Comparison of ENCODE assay signal across 24 cellular contexts in the genomic region with DNA sequence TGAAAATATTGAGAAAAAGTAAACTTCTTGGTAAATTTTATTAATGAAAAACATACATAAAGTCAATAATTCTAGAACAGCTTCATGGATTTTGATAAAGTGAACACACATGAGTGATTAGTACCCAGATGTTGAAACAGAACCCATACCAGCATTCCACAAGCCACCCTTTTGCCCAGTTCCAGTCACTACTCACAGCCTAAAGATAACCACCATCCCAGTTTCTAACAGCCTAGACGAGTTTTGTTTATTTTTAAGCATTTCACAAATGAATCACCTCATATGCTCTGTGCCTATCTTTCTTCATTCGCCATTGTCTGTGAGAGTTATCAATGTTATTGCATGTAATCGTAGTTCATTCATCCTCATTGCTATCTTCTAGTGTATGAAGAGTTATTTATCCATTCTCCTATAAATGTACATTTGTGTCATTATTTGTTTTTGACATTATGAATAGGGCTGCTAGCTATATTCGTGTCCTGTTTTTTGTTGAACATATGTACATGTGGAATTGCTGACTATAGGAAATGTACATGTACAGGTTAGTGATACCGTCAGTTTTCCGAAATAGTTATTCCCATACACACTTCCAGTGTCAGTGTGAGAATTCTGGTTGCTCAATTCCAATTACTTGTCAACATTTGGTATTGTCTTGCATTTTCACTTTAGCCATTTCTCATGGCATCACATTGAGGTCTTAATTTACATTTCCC. TPM values are rescaled to one million over a fixed set of nuclear protein-coding genes. Genes with fewer than 3 reads are reported as not detected.
DNase-seq lines count a peak whose midpoint lies in the region; ATAC-seq lines count a peak whose summit lies in the region.
"Had no signal": no experiment of that assay in that cellular context is flagged by ENCODE, and none has a peak within 500 bp of the region (broad histone marks: within the 10 kb centered on the region; RNA-seq: fewer than 3 reads in every experiment).

No MANE protein-coding gene starts in this region.

- no peaks in the 10 kb centered on the region for H4K20me1 ChIP-seq in GM23248 (ENCODE audit: insufficient read depth)
- H4K20me1 ChIP-seq: BLaER1 treated with 17β-estradiol and CSF1 and Interleukin-3, amounts not matched to agents 10 nM and 100 nM had no signal

- 78 to 83% methylated on average over 6 of the region's 6 CpGs for WGBS in GM23248 (ENCODE audit: low coverage in 1 of 2, low lambda C conversion rate in 2 of 2, missing lambda C conversion rate in 2 of 2), 2 experiments

- H3K9me3 Mint-ChIP-seq in activated T-helper 17 cell treated with anti-CD3 and anti-CD28 coated beads, Interleukin-2, amount 50 U/mL, for 72 hours: peaks cover 5% of the 10 kb centered on the region
- no peaks in the 10 kb centered on the region for H3K9me3 Mint-ChIP-seq in activated CD8-positive, alpha-beta memory T cell treated with anti-CD3 and anti-CD28 coated beads, Interleukin-2, amount 10 ng/mL, durations not matched to agents 7 days and 5 days (ENCODE audit: low read depth)
- H3K9me3 Mint-ChIP-seq: activated CD4-positive, alpha-beta memory T cell treated with anti-CD3 and anti-CD28 coated beads for 36 hours had no signal

- no peaks in the 10 kb centered on the region for H3K36me3 ChIP-seq in GM23248 (ENCODE audit: low read depth)
- H3K36me3 ChIP-seq: BLaER1 treated with 17β-estradiol and CSF1 and Interleukin-3, amounts not matched to agents 10 nM and 100 nM; lower lobe of right lung; spleen; transverse colon had no signal

- H3K27me3 Mint-ChIP-seq in activated T-helper 17 cell treated with anti-CD3 and anti-CD28 coated beads, Interleukin-2, amount 50 U/mL, for 72 hours: peaks cover 21% of the 10 kb centered on the region
- H3K27me3 Mint-ChIP-seq in activated CD8-positive, alpha-beta memory T cell treated with anti-CD3 and anti-CD28 coated beads, Interleukin-2, amount 10 ng/mL, durations not matched to agents 7 days and 5 days: no peaks in the 10 kb centered on the region
- H3K27me3 Mint-ChIP-seq: stimulated activated naive CD8-positive, alpha-beta T cell treated with anti-CD3 and anti-CD28 coated beads, Interleukin-15, Interleukin-2, amounts not matched to agents 100 ng/mL and 50 ng/mL, for 24 hours had no signal

- no peak overlapping the region for H3K4me3 ChIP-seq in GM23248
- H3K4me3 ChIP-seq: BLaER1 treated with 17β-estradiol and CSF1 and Interleukin-3, amounts not matched to agents 10 nM and 100 nM; hepatocyte; lower lobe of right lung; spleen; transverse colon had no signal

- CTCF ChIA-PET in activated CD8-positive, alpha-beta memory T cell treated with anti-CD3 and anti-CD28 coated beads, Interleukin-2, amount 10 ng/mL, durations not matched to agents 7 days and 5 days (lab: Charles Lee): no interaction called here

- no peaks in the 10 kb centered on the region for H3K36me3 Mint-ChIP-seq in activated T-helper 17 cell treated with anti-CD3 and anti-CD28 coated beads, Interleukin-2, amount 50 U/mL, for 72 hours (ENCODE audit: low read depth)
- no peaks in the 10 kb centered on the region for H3K36me3 Mint-ChIP-seq in activated CD8-positive, alpha-beta memory T cell treated with anti-CD3 and anti-CD28 coated beads, Interleukin-2, amount 10 ng/mL, durations not matched to agents 7 days and 5 days
- H3K36me3 Mint-ChIP-seq: activated CD4-positive, alpha-beta memory T cell treated with anti-CD3 and anti-CD28 coated beads for 36 hours had no signal

- no peaks in the 10 kb centered on the region for H3K9me3 ChIP-seq in GM23248 (ENCODE audit: low read depth)
- H3K9me3 ChIP-seq: lower lobe of right lung had no signal

- H3K4me3 Mint-ChIP-seq in activated T-helper 17 cell treated with anti-CD3 and anti-CD28 coated beads, Interleukin-2, amount 50 U/mL, for 72 hours: no peak overlapping the region
- H3K4me3 Mint-ChIP-seq in activated CD8-positive, alpha-beta memory T cell treated with anti-CD3 and anti-CD28 coated beads, Interleukin-2, amount 10 ng/mL, durations not matched to agents 7 days and 5 days: no peak overlapping the region
- H3K4me3 Mint-ChIP-seq: activated CD4-positive, alpha-beta memory T cell treated with anti-CD3 and anti-CD28 coated beads for 36 hours; effector memory CD8-positive, alpha-beta T cell; stimulated activated naive CD8-positive, alpha-beta T cell treated with anti-CD3 and anti-CD28 coated beads, Interleukin-15, Interleukin-2, amounts not matched to agents 100 ng/mL and 50 ng/mL, for 24 hours had no signal

- no peak overlapping the region for H3K27ac ChIP-seq in GM23248
- H3K27ac ChIP-seq: BLaER1 treated with 17β-estradiol and CSF1 and Interleukin-3, amounts not matched to agents 10 nM and 100 nM; hepatocyte; lower lobe of right lung; spleen; transverse colon had no signal

- no peaks in the 10 kb centered on the region for H3K4me1 Mint-ChIP-seq in activated T-helper 17 cell treated with anti-CD3 and anti-CD28 coated beads, Interleukin-2, amount 50 U/mL, for 72 hours
- H3K4me1 Mint-ChIP-seq in activated CD8-positive, alpha-beta memory T cell treated with anti-CD3 and anti-CD28 coated beads, Interleukin-2, amount 10 ng/mL, durations not matched to agents 7 days and 5 days: no peaks in the 10 kb centered on the region

- no peak overlapping the region for H2AFZ ChIP-seq in GM23248
- H2AFZ ChIP-seq: hepatocyte had no signal

- ATAC-seq in GM19328 (IDR thresholded peaks at IDR 0.05; ENCODE audit: unreplicated experiment): no peak
- ATAC-seq in activated T-helper 17 cell treated with anti-CD3 and anti-CD28 coated beads, Interleukin-2, amount 50 U/mL, for 72 hours (replicated peaks): no peak
- no peak for ATAC-seq in activated CD8-positive, alpha-beta memory T cell treated with anti-CD3 and anti-CD28 coated beads, Interleukin-2, amount 10 ng/mL, durations not matched to agents 7 days and 5 days
- ATAC-seq: effector memory CD8-positive, alpha-beta T cell; lower lobe of right lung had no signal

- no peaks in the 10 kb centered on the region for H3K9me2 ChIP-seq in GM23248 (ENCODE audit: insufficient read depth)

- H3K4me1 ChIP-seq in GM23248 (ENCODE audit: insufficient read depth): peaks cover 21% of the 10 kb centered on the region
- H3K4me1 ChIP-seq: lower lobe of right lung, spleen, transverse colon had no signal

- in situ Hi-C loops in GM23248 (cut with MboI): no loop called here

- H3K27me3 ChIP-seq in GM23248 (replicated peaks; ENCODE audit: insufficient read depth): no peaks in the 10 kb centered on the region
- H3K27me3 ChIP-seq: BLaER1 treated with 17β-estradiol and CSF1 and Interleukin-3, amounts not matched to agents 10 nM and 100 nM; hepatocyte; spleen; transverse colon had no signal

- no peaks in the 10 kb centered on the region for H3K79me2 ChIP-seq in GM23248 (ENCODE audit: insufficient read depth)
- H3K79me2 ChIP-seq: hepatocyte had no signal

- DNase-seq in GM23248: peak; percentile 60
- peak; percentile 1 for DNase-seq in amniotic stem cell (lab: John Stamatoyannopoulos, UW)
- peak; percentile 74 for DNase-seq in fibroblast of peridontal ligament (ENCODE audit: extremely low read depth)
- no peak for DNase-seq in CD1c-positive myeloid dendritic cell (ENCODE audit: extremely low spot score)
- DNase-seq in activated CD8-positive, alpha-beta memory T cell treated with anti-CD3 and anti-CD28 coated beads, Interleukin-2, amount 10 ng/mL, durations not matched to agents 7 days and 5 days: no peak
- DNase-seq: activated CD4-positive, alpha-beta memory T cell treated with anti-CD3 and anti-CD28 coated beads for 36 hours; activated CD4-positive, CD25-positive, alpha-beta regulatory T cell; aorta; effector memory CD8-positive, alpha-beta T cell; GDM1; Kasumi-1; lower lobe of right lung; NCI-H1105; NCI-H2107; NCI-H526; spleen; stimulated activated CD4-positive, alpha-beta T cell treated with anti-CD3 and anti-CD28 coated beads, Interleukin-4, amount 100 ng/mL, for 24 hours; T1000; transverse colon had no signal

- peaks cover 20% of the 10 kb centered on the region for H3F3A ChIP-seq in GM23248 (ENCODE audit: insufficient read depth)

- no peak overlapping the region for H3K4me2 ChIP-seq in GM23248 (ENCODE audit: unreplicated experiment)
- H3K4me2 ChIP-seq: BLaER1 treated with 17β-estradiol and CSF1 and Interleukin-3, amounts not matched to agents 10 nM and 100 nM; hepatocyte had no signal

- H3K9ac ChIP-seq in GM23248: no peak overlapping the region
- H3K9ac ChIP-seq: BLaER1 treated with 17β-estradiol and CSF1 and Interleukin-3, amounts not matched to agents 10 nM and 100 nM had no signal

- H3K27ac Mint-ChIP-seq in activated T-helper 17 cell treated with anti-CD3 and anti-CD28 coated beads, Interleukin-2, amount 50 U/mL, for 72 hours: no peak overlapping the region
- no peak overlapping the region for H3K27ac Mint-ChIP-seq in activated CD8-positive, alpha-beta memory T cell treated with anti-CD3 and anti-CD28 coated beads, Interleukin-2, amount 10 ng/mL, durations not matched to agents 7 days and 5 days
- H3K27ac Mint-ChIP-seq: activated CD4-positive, alpha-beta memory T cell treated with anti-CD3 and anti-CD28 coated beads for 36 hours; effector memory CD8-positive, alpha-beta T cell; stimulated activated naive CD8-positive, alpha-beta T cell treated with anti-CD3 and anti-CD28 coated beads, Interleukin-15, Interleukin-2, amounts not matched to agents 100 ng/mL and 50 ng/mL, for 24 hours had no signal

RNA-seq across cellular contexts. Expression of gene TEAD1, which starts 44.5 kb away (rescaled TPM):
- 144 and 159 TPM in 2 replicates for total RNA-seq in GM23248 (2014; rRNA removed; shearing (Covaris generic))
- 52.3 and 52.4 TPM in 2 replicates for polyA plus RNA-seq in GM23248 (2016; fragmentation: Nextera tagmentation; extraction: Ambion mirVana)
- total RNA-seq in activated T-helper 17 cell treated with anti-CD3 and anti-CD28 coated beads, Interleukin-2, amount 50 U/mL, for 72 hours: 1 to 10 TPM; 1.2 to 1.6 TPM
- total RNA-seq in activated CD8-positive, alpha-beta memory T cell treated with anti-CD3 and anti-CD28 coated beads, Interleukin-2, amount 10 ng/mL, durations not matched to agents 7 days and 5 days: under 1 TPM; 0.18 to 0.26 TPM

Comparison
In these comparisons a context has a peak if more than half of its experiments do, and no peak if none do; other contexts are left out.
1. DNase-seq: peak in GM23248 (single experiment), amniotic stem cell (single experiment) and fibroblast of peridontal ligament (single experiment); none in CD1c-positive myeloid dendritic cell (single experiment) and activated CD8-positive, alpha-beta memory T cell treated with anti-CD3 and anti-CD28 coated beads, Interleukin-2, amount 10 ng/mL, durations not matched to agents 7 days and 5 days (single experiment).
2. RNA of gene TEAD1, which starts 44.5 kb away (total RNA-seq): 144 to 159 TPM in GM23248; 1.2 to 1.6 TPM in activated T-helper 17 cell treated with anti-CD3 and anti-CD28 coated beads, Interleukin-2, amount 50 U/mL, for 72 hours and 0.18 to 0.26 TPM in activated CD8-positive, alpha-beta memory T cell treated with anti-CD3 and anti-CD28 coated beads, Interleukin-2, amount 10 ng/mL, durations not matched to agents 7 days and 5 days; every median in the first group is over 10 times any median in the second.